ENCODE assay signal across 16 cellular contexts in the genomic region with DNA sequence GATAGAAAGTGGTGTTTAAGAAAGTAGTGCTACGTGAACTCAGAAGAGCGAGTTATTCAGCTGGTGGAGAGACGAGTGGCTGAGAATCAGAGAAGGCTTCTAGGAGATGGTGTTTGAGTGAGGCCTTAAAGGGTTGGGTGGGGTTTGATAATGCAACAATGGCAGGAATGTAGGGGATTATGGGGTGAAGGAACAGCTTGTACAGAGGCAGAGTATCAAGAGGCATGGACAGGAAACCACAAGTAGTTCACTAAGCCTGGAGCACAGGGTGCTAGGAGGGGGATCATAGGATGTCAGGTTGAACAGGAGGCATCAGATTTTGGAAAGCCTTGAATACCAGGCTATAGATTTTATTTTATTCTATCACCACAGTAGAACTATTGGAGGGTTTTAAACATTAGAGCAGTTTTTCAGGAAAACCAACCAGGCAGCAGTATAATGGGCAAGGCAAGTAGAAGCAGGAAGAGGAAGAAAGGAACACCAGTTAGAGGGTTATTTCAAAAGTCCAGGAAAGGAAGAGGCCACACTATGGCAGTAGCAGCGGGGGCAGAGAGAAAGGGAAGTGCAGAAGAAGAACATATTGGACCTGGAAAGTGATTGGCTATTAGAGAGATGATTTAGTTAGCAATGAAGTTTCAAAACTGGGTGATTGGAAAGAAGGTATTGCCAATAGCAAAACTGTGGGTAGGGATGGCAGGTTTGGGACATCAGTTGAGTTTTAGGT.
DNase-seq lines count a peak whose midpoint lies in the region; ATAC-seq, FAIRE-seq and TF ChIP-seq lines count a peak whose summit lies in the region.
"Had no signal": no experiment of that assay in that cellular context is flagged by ENCODE, and none has a peak within 500 bp of the region (broad histone marks: within the 10 kb centered on the region; RNA-seq: fewer than 3 reads in every experiment).

No MANE protein-coding gene starts in this region.

- H3K9me3 ChIP-seq in K562 (replicated peaks; ENCODE audit: control insufficient read depth, insufficient read depth, low read depth, low read length) (no peaks in the 10 kb centered on the region), neutrophil (no peaks in the 10 kb centered on the region), body of pancreas (no peaks in the 10 kb centered on the region)
- H3K9me3 ChIP-seq: spleen had no signal

- TF ChIP-seq CTCF in K562 (IDR thresholded peaks at IDR 0.05 in 2 of 3, conservative IDR thresholded peaks at IDR 0.05 in 1 of 3; ENCODE audit: insufficient read depth in 2 of 3, low read depth in 1 of 3, low read length in 3 of 3) (no peak), neutrophil (IDR thresholded peaks at IDR 0.05) (no peak), body of pancreas (IDR thresholded peaks at IDR 0.05) (no peak), foreskin fibroblast (IDR thresholded peaks at IDR 0.05; ENCODE audit: low read depth, low read length) (no peak)

- no peak overlapping the region for H3K4me2 ChIP-seq in K562 (ENCODE audit: insufficient read depth, low read length)

- CTCF ChIA-PET in K562 (lab: Yijun Ruan, JAX; ENCODE audit: low intra/inter-chr PET ratio): no interaction called here

- peaks cover 43% of the 10 kb centered on the region for H3K36me3 Mint-ChIP-seq in T-helper 2 cell treated with Interferon-gamma antibody and Interleukin-4, amounts not matched to agents 5 μg/mL and 100 μg/mL, for 36 hours (ENCODE audit: low read depth)

- TF ChIP-seq EP300 in K562 (IDR thresholded peaks at IDR 0.05; ENCODE audit: low read length): no peak

- H3K27me3 ChIP-seq in K562 (ENCODE audit: control insufficient read depth in 2 of 2, insufficient read depth in 2 of 2, low read length in 2 of 2) (no peaks in the 10 kb centered on the region), neutrophil (no peaks in the 10 kb centered on the region), body of pancreas (no peaks in the 10 kb centered on the region)
- H3K27me3 ChIP-seq: spleen had no signal

- no peak overlapping the region for H3K9ac ChIP-seq in K562 (ENCODE audit: insufficient read depth in 1 of 2, low read depth in 2 of 2, low read length in 2 of 2)

- TSS peak; percentile 21 for BruUV-seq in K562 (replicated peaks; lab: Mats Ljungman, UMichigan)

- no peaks in the 10 kb centered on the region for H3K27me3 Mint-ChIP-seq in T-helper 2 cell treated with Interferon-gamma antibody and Interleukin-4, amounts not matched to agents 5 μg/mL and 100 μg/mL, for 36 hours (ENCODE audit: low read depth)

- no peak for TF ChIP-seq RAD21 in K562 (CRISPR knock-in tag; conservative IDR thresholded peaks at IDR 0.05 in 1 of 2, IDR thresholded peaks at IDR 0.05 in 1 of 2)

- ATAC-seq in K562: no peak
- ATAC-seq in body of pancreas: no peak
- ATAC-seq in GM21717 (IDR thresholded peaks at IDR 0.05; ENCODE audit: unreplicated experiment): no peak

- H3K27ac ChIP-seq in K562 (ENCODE audit: extremely low read depth, low read depth, low read length): no peak overlapping the region
- peak overlapping the region; percentile 39 for H3K27ac ChIP-seq in neutrophil
- no peak overlapping the region for H3K27ac ChIP-seq in body of pancreas

- H3K4me1 ChIP-seq in K562 (replicated peaks in 1 of 2; ENCODE audit: control insufficient read depth in 2 of 2, insufficient read depth in 2 of 2, low read length in 2 of 2) (no peaks in the 10 kb centered on the region), neutrophil (ENCODE audit: control insufficient read depth in 1 of 2, insufficient read depth in 1 of 2, low read depth in 1 of 2, low read length in 1 of 2) (peaks cover 13% of the 10 kb centered on the region in 2 experiments), body of pancreas (no peaks in the 10 kb centered on the region)

- DNase-seq in T-helper 2 cell treated with Interferon-gamma antibody and Interleukin-4, amounts not matched to agents 5 μg/mL and 100 μg/mL, for 36 hours (ENCODE audit: low spot score): no peak
- DNase-seq in T-helper 2 cell (no peak), LHCN-M2 (ENCODE audit: low read depth) (peak; percentile 16), K562 (ENCODE audit: extremely low read depth in 1 of 4, low spot score in 3 of 4) (no peak), body of pancreas (no peak), foreskin fibroblast (no peak)
- DNase-seq: activated CD8-positive, alpha-beta memory T cell treated with anti-CD3 and anti-CD28 coated beads, Interleukin-2, amount 50 U/mL, for 4 hours; effector CD8-positive, alpha-beta T cell; glutamatergic neuron; SHP77 treated with DMSO at 0.1 percent for 48 hours; spleen; trophoblast cell had no signal

- in situ Hi-C loops in K562 (cut with MboI): no loop called here

- peaks cover 1% of the 10 kb centered on the region for H3K4me1 Mint-ChIP-seq in T-helper 2 cell treated with Interferon-gamma antibody and Interleukin-4, amounts not matched to agents 5 μg/mL and 100 μg/mL, for 36 hours (ENCODE audit: low read depth)
- H3K4me1 Mint-ChIP-seq: neural crest cell had no signal

- POLR2A ChIA-PET in K562 (lab: Yijun Ruan, JAX): no interaction called here

- WGBS in K562 (ENCODE audit: insufficient coverage, low coverage, missing lambda C conversion rate): 89% methylated on average over 3 of the region's 4 CpGs
- 84 to 86% methylated on average over 4 of the region's 4 CpGs for WGBS in body of pancreas, 2 donors

- H3K4me3 ChIP-seq in K562: no peak overlapping the region
- no peak overlapping the region for H3K4me3 ChIP-seq in neutrophil (ENCODE audit: low read depth in 1 of 2, low read length in 1 of 2)
- H3K4me3 ChIP-seq in body of pancreas: no peak overlapping the region
- H3K4me3 ChIP-seq in foreskin fibroblast (ENCODE audit: low read depth in 1 of 2, low read length in 2 of 2): no peak overlapping the region
- H3K4me3 ChIP-seq: spleen had no signal

- no peak for FAIRE-seq in K562 (lab: Jason Lieb, UNC)
- FAIRE-seq: A204.1 had no signal

- no peaks in the 10 kb centered on the region for H3K9me1 ChIP-seq in K562 (ENCODE audit: control insufficient read depth, insufficient read depth, low read length)

- no peaks in the 10 kb centered on the region for H3K79me2 ChIP-seq in K562 (ENCODE audit: control insufficient read depth, insufficient read depth, low read length)

- no peaks in the 10 kb centered on the region for H4K20me1 ChIP-seq in K562 (replicated peaks; ENCODE audit: control insufficient read depth, insufficient read depth, low read length)

- H3K9me3 Mint-ChIP-seq in T-helper 2 cell treated with Interferon-gamma antibody and Interleukin-4, amounts not matched to agents 5 μg/mL and 100 μg/mL, for 36 hours: no peaks in the 10 kb centered on the region
- H3K9me3 Mint-ChIP-seq: neural crest cell had no signal

- intact Hi-C loops in K562 (cut with micrococcal nuclease): no loop called here
- intact Hi-C loops in body of pancreas (cut with DNase I): no loop called here

- H3K27ac Mint-ChIP-seq in T-helper 2 cell treated with Interferon-gamma antibody and Interleukin-4, amounts not matched to agents 5 μg/mL and 100 μg/mL, for 36 hours: peak overlapping the region; percentile 12

- H3K4me3 Mint-ChIP-seq in T-helper 2 cell treated with Interferon-gamma antibody and Interleukin-4, amounts not matched to agents 5 μg/mL and 100 μg/mL, for 36 hours: no peak overlapping the region
- H3K4me3 Mint-ChIP-seq: neural crest cell had no signal

- TF ChIP-seq POLR2A in K562 (conservative IDR thresholded peaks at IDR 0.05) (no peak), body of pancreas (IDR thresholded peaks at IDR 0.05) (no peak)

- H2AFZ ChIP-seq in K562 (ENCODE audit: low read depth, low read length): no peak overlapping the region

- H3K36me3 ChIP-seq in K562 (ENCODE audit: control insufficient read depth, insufficient read depth, low read length) (peaks cover 83% of the 10 kb centered on the region), neutrophil (peaks cover 73% of the 10 kb centered on the region), body of pancreas (replicated peaks in 1 of 2; ENCODE audit: insufficient read depth in 1 of 2, low read depth in 2 of 2) (no peaks in the 10 kb centered on the region)

TF ChIP-seq in K562, 482 proteins besides CTCF, POLR2A, EP300 and RAD21 (continues in another document):
- TF ChIP-seq BRD4 (IDR thresholded peaks at IDR 0.05) (no peak), NELFE (IDR thresholded peaks at IDR 0.05; ENCODE audit: insufficient read depth, insufficient read length) (no peak), ZNF778 (CRISPR knock-in tag; IDR thresholded peaks at IDR 0.05) (no peak), SPI1 (IDR thresholded peaks at IDR 0.05; ENCODE audit: borderline replicate concordance, low read depth, low read length) (no peak)
- TF ChIP-seq, protein P1, sequence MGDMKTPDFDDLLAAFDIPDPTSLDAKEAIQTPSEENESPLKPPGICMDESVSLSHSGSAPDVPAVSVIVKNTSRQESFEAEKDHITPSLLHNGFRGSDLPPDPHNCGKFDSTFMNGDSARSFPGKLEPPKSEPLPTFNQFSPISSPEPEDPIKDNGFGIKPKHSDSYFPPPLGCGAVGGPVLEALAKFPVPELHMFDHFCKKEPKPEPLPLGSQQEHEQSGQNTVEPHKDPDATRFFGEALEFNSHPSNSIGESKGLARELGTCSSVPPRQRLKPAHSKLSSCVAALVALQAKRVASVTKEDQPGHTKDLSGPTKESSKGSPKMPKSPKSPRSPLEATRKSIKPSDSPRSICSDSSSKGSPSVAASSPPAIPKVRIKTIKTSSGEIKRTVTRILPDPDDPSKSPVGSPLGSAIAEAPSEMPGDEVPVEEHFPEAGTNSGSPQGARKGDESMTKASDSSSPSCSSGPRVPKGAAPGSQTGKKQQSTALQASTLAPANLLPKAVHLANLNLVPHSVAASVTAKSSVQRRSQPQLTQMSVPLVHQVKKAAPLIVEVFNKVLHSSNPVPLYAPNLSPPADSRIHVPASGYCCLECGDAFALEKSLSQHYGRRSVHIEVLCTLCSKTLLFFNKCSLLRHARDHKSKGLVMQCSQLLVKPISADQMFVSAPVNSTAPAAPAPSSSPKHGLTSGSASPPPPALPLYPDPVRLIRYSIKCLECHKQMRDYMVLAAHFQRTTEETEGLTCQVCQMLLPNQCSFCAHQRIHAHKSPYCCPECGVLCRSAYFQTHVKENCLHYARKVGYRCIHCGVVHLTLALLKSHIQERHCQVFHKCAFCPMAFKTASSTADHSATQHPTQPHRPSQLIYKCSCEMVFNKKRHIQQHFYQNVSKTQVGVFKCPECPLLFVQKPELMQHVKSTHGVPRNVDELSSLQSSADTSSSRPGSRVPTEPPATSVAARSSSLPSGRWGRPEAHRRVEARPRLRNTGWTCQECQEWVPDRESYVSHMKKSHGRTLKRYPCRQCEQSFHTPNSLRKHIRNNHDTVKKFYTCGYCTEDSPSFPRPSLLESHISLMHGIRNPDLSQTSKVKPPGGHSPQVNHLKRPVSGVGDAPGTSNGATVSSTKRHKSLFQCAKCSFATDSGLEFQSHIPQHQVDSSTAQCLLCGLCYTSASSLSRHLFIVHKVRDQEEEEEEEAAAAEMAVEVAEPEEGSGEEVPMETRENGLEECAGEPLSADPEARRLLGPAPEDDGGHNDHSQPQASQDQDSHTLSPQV (IDR thresholded peaks at IDR 0.05): no peak
